8 cellular contexts compared by ENCODE assay signal in the genomic region with DNA sequence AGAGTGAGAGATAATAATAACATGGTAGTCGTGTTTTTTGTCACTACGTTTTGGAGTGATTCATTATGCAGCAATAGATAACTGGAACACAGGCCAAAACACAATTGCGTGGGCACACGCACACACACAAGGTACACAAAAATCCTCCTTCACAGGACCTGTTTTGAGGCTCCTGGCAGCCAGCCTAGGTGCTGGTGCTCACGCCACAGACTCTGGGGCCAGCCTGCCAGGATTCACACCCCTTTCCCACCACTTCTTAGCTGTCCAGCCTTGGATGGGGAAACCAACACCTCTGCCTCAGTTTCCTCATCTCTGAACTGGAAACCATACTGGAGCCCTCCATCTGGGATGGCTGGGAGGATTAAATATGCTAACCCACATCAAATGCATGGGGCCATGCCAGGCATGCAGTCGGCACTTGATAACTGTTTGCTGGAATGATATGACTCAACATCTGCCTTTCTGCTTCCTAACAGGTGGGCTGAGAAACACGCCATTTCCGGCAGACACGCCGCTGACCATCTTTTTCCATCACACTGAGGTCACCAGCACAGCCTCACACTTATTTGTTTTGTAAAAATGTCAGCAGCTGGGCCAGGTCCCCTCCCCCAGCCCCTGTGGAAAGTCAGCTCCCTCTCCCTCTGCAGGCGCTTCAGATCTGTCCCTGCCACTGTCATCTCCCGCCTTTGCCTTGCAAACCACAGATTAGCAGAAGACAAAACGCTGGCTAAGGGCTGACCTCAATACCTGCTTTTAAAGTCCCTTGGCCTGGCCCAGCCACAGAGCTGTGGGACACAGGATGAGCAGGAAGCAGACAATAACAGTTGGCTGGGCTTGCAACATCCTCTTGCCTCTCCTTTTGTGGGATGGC.
DNase-seq lines count a peak whose midpoint lies in the region; ATAC-seq and TF ChIP-seq lines count a peak whose summit lies in the region.

No MANE protein-coding gene starts in this region.

- TF ChIP-seq CTCF in endodermal cell (conservative IDR thresholded peaks at IDR 0.05) (peak; percentile 20), type B pancreatic cell (conservative IDR thresholded peaks at IDR 0.05) (no peak)

- H3K27ac Mint-ChIP-seq in endodermal cell = no peak overlapping the region
- no peak overlapping the region for H3K27ac Mint-ChIP-seq in type B pancreatic cell

- H3K9me3 Mint-ChIP-seq in endodermal cell (peaks cover 6% of the 10 kb centered on the region), type B pancreatic cell (peaks cover 2% of the 10 kb centered on the region)

- H3K9ac ChIP-seq in endodermal cell (ENCODE audit: extremely low read depth, low read length, poor library complexity, severe bottlenecking) = no peak overlapping the region

- H3K4me3 Mint-ChIP-seq in endodermal cell = no peak overlapping the region
- no peak overlapping the region for H3K4me3 Mint-ChIP-seq in type B pancreatic cell

- DNase-seq in NCI-H146 treated with DMSO at 0.1 percent for 48 hours (lab: John Stamatoyannopoulos, UW; ENCODE audit: unreplicated experiment) = peak; percentile 27
- DNase-seq in activated CD4-positive, alpha-beta T cell treated with anti-CD3 and anti-CD28 coated beads for 4 hours = peak; percentile 82 to 87
- DNase-seq in endodermal cell = peak; percentile 93
- DNase-seq in stimulated activated CD4-positive, alpha-beta T cell treated with anti-CD3 and anti-CD28 coated beads, Interleukin-1b, Interleukin-23, amount 100 ng/mL, for 1 hour (ENCODE audit: low read depth in 2 of 2) = peak; percentile 41 to 49
- no peak for DNase-seq in type B pancreatic cell (ENCODE audit: extremely low spot score, unreplicated experiment)
- DNase-seq in NCI-H446 (lab: John Stamatoyannopoulos, UW) = no peak

- no peaks in the 10 kb centered on the region for H3K27me3 ChIP-seq in endodermal cell (ENCODE audit: control insufficient read depth, insufficient read depth, low read length, poor library complexity, severe bottlenecking)

- no peaks in the 10 kb centered on the region for H3K9me3 ChIP-seq in endodermal cell (ENCODE audit: control insufficient read depth, low read length)

- 30 to 52% methylated on average over 2 to 13 of the region's 13 CpGs for WGBS in endodermal cell (ENCODE audit: insufficient coverage in 1 of 2, insufficient read length in 1 of 2), 2 experiments

- H3K27me3 Mint-ChIP-seq in endodermal cell (ENCODE audit: insufficient read depth) (no peaks in the 10 kb centered on the region), type B pancreatic cell (no peaks in the 10 kb centered on the region)

- H3K4me1 Mint-ChIP-seq in endodermal cell (peaks cover 13% of the 10 kb centered on the region), type B pancreatic cell (ENCODE audit: unreplicated experiment) (no peaks in the 10 kb centered on the region)

- H3K4me1 ChIP-seq in endodermal cell (ENCODE audit: control insufficient read depth, insufficient read depth, low read length) = no peaks in the 10 kb centered on the region

- no peak overlapping the region for H3K4me3 ChIP-seq in endodermal cell (ENCODE audit: low read length)

- ATAC-seq in GM18511 (IDR thresholded peaks at IDR 0.05; ENCODE audit: unreplicated experiment) (peak; percentile 75), HG02571 (IDR thresholded peaks at IDR 0.05; ENCODE audit: unreplicated experiment) (peak; percentile 62)

- H3K36me3 Mint-ChIP-seq in endodermal cell (ENCODE audit: low read depth) (no peaks in the 10 kb centered on the region), type B pancreatic cell (no peaks in the 10 kb centered on the region)

- no peak overlapping the region for H3K27ac ChIP-seq in endodermal cell (ENCODE audit: low read depth, low read length)

- no peaks in the 10 kb centered on the region for H3K36me3 ChIP-seq in endodermal cell (ENCODE audit: control insufficient read depth, insufficient read depth, low read length)

Comparison
In these comparisons a context has a peak if more than half of its experiments do, and no peak if none do; other contexts are left out.
1. DNase-seq: peak in NCI-H146 treated with DMSO at 0.1 percent for 48 hours (single experiment), activated CD4-positive, alpha-beta T cell treated with anti-CD3 and anti-CD28 coated beads for 4 hours (2 of 2), endodermal cell (single experiment) and stimulated activated CD4-positive, alpha-beta T cell treated with anti-CD3 and anti-CD28 coated beads, Interleukin-1b, Interleukin-23, amount 100 ng/mL, for 1 hour (2 of 2); none in type B pancreatic cell (single experiment) and NCI-H446 (0 of 2).